Comparison of ENCODE assay signal across 8 cellular contexts in genomic region chr5:178232920-178233429, GRCh38. TPM values are rescaled to one million over a fixed set of nuclear protein-coding genes. Genes with fewer than 3 reads are reported as not detected.
DNase-seq lines count a peak whose midpoint lies in the region; ATAC-seq and TF ChIP-seq lines count a peak whose summit lies in the region.

No MANE protein-coding gene starts in this region.

- intact Hi-C loops in heart left ventricle (cut with DNase I) = loop anchor here in 1 of 10 donors (10.0 kb wide), 1 partner anchor 502 kb away; the partner anchor contains the start of gene ZNF354A
- intact Hi-C loops in left cardiac atrium (cut with DNase I) = no loop called here
- intact Hi-C loops in adrenal gland (cut with DNase I) = no loop called here
- intact Hi-C loops in lower lobe of right lung (cut with DNase I) = no loop called here
- intact Hi-C loops in aorta (cut with DNase I) = no loop called here

- peak in 1 of 5 donors; percentile 22 for DNase-seq in heart left ventricle
- no peak for DNase-seq in left cardiac atrium
- peak in 1 of 7 donors; percentile 53 for DNase-seq in adrenal gland
- peak; percentile 36 for DNase-seq in lower lobe of right lung
- DNase-seq in aorta = peak in 1 of 2 donors; percentile 60
- no peak for DNase-seq in stimulated activated naive CD4-positive, alpha-beta T cell treated with Interleukin-2 at 50 U/mL for 16 hours (lab: John Stamatoyannopoulos, UW)
- no peak for DNase-seq in HUDEP-2 (lab: John Stamatoyannopoulos, UW; ENCODE audit: unreplicated experiment in 76 of 76)

- H3K27ac ChIP-seq in heart left ventricle = peak overlapping the region; percentile 82 to 99 (median 98)
- peak overlapping the region; percentile 75 to 95 (median 92) for H3K27ac ChIP-seq in adrenal gland
- H3K27ac ChIP-seq in lower lobe of right lung = peak overlapping the region; percentile 98
- H3K27ac ChIP-seq in aorta (ENCODE audit: low read depth in 1 of 2, low read length in 2 of 2) = peak overlapping the region; percentile 47 to 65

- H3K4me3 ChIP-seq in heart left ventricle = peak overlapping the region; percentile 59 to 97 (median 73)
- peak overlapping the region in 2 of 4 donors; percentile 64 to 79 for H3K4me3 ChIP-seq in adrenal gland
- peak overlapping the region; percentile 97 for H3K4me3 ChIP-seq in lower lobe of right lung
- H3K4me3 ChIP-seq in aorta (ENCODE audit: low read length in 2 of 2) = peak overlapping the region; percentile 45 to 69

- H3K4me1 ChIP-seq in heart left ventricle (peaks cover 5 to 74% (median 45%) of the 10 kb centered on the region in 12 donors), adrenal gland (replicated peaks in 1 of 2) (peaks cover 25 to 54% of the 10 kb centered on the region in 2 donors), lower lobe of right lung (peaks cover 70% of the 10 kb centered on the region), aorta (ENCODE audit: control insufficient read depth in 1 of 2, insufficient read depth in 2 of 2, low read length in 2 of 2) (peaks cover 0 to 2% of the 10 kb centered on the region in 2 donors)

- TF ChIP-seq CTCF in heart left ventricle (IDR thresholded peaks at IDR 0.05) = no peak
- no peak for TF ChIP-seq CTCF in adrenal gland (IDR thresholded peaks at IDR 0.05)
- no peak for TF ChIP-seq CTCF in lower lobe of right lung (IDR thresholded peaks at IDR 0.05)

- ATAC-seq in heart left ventricle (no peak), left cardiac atrium (no peak), lower lobe of right lung (no peak), aorta (ENCODE audit: low FRiP score) (no peak), GM19397 (IDR thresholded peaks at IDR 0.05; ENCODE audit: unreplicated experiment) (no peak)

- peaks cover 0 to 29% (median 22%) of the 10 kb centered on the region in 9 donors for H3K36me3 ChIP-seq in heart left ventricle
- peaks cover 0 to 23% of the 10 kb centered on the region in 2 donors for H3K36me3 ChIP-seq in adrenal gland (replicated peaks in 1 of 2)
- peaks cover 32% of the 10 kb centered on the region for H3K36me3 ChIP-seq in lower lobe of right lung
- H3K36me3 ChIP-seq in aorta (ENCODE audit: control insufficient read depth in 1 of 2, insufficient read depth in 2 of 2, low read length in 1 of 2) = peaks cover 0 to 6% of the 10 kb centered on the region in 2 donors

- 67 to 78% (median 70%) methylated on average over 10 to 11 of the region's 11 CpGs for WGBS in heart left ventricle, 4 donors
- WGBS in adrenal gland, 4 donors = 66 to 82% (median 70%) methylated on average over 8 to 11 of the region's 11 CpGs
- 70 to 73% methylated on average over 11 of the region's 11 CpGs for WGBS in aorta, 2 donors

- H3K9me3 ChIP-seq in heart left ventricle (no peaks in the 10 kb centered on the region), adrenal gland (replicated peaks in 1 of 3) (no peaks in the 10 kb centered on the region), lower lobe of right lung (no peaks in the 10 kb centered on the region), aorta (ENCODE audit: control insufficient read depth, low read length) (no peaks in the 10 kb centered on the region)

- no peaks in the 10 kb centered on the region for H3K27me3 ChIP-seq in heart left ventricle
- H3K27me3 ChIP-seq in adrenal gland = no peaks in the 10 kb centered on the region
- no peaks in the 10 kb centered on the region for H3K27me3 ChIP-seq in lower lobe of right lung (ENCODE audit: low read depth)
- no peaks in the 10 kb centered on the region for H3K27me3 ChIP-seq in aorta (ENCODE audit: control insufficient read depth in 1 of 2, insufficient read depth in 2 of 2, low read length in 1 of 2)

- TF ChIP-seq POLR2A in heart left ventricle (IDR thresholded peaks at IDR 0.05) = no peak
- TF ChIP-seq POLR2A in adrenal gland (IDR thresholded peaks at IDR 0.05) = no peak

RNA-seq across cellular contexts. Expression of gene PHYKPL, which starts 0.4 kb away (rescaled TPM):
- total RNA-seq in heart left ventricle (10 to 100 TPM; 33.3 to 56.2 (median 38.6) TPM), left cardiac atrium (10 to 100 TPM; 43.6 to 53.5 TPM), adrenal gland (10 to 100 TPM; 15.0 to 93.2 (median 62.4) TPM), lower lobe of right lung (101 TPM), aorta (100 to 1,000 TPM in 1 of 2 donors, 10 to 100 TPM in 1; 88.3 to 164 TPM)
- polyA plus RNA-seq in heart left ventricle (10 to 100 TPM; 21.3 to 41.8 TPM), adrenal gland (100 to 1,000 TPM in 1 of 3 donors, 10 to 100 TPM in 2; 21.2 to 125 (median 89.6) TPM), aorta (10 to 100 TPM; 16.9 to 72.0 TPM)

RNA-seq across cellular contexts. Expression of gene HNRNPAB, which starts 28.6 kb away (rescaled TPM):
- total RNA-seq in heart left ventricle = 100 to 1,000 TPM in 3 of 9 donors, 10 to 100 TPM in 6; 64.2 to 139 (median 85.7) TPM
- 100 to 1,000 TPM; 109 to 150 TPM for polyA plus RNA-seq in heart left ventricle
- 100 to 1,000 TPM in 1 of 2 donors, 10 to 100 TPM in 1; 81.3 to 141 TPM for total RNA-seq in left cardiac atrium
- total RNA-seq in adrenal gland = 100 to 1,000 TPM in 7 of 8 donors, 10 to 100 TPM in 1; 96.3 to 265 (median 117) TPM
- polyA plus RNA-seq in adrenal gland = 100 to 1,000 TPM; 112 to 195 (median 146) TPM
- 102 TPM for total RNA-seq in lower lobe of right lung
- 100 to 1,000 TPM in 1 of 2 donors, 10 to 100 TPM in 1; 84.9 to 112 TPM for total RNA-seq in aorta
- polyA plus RNA-seq in aorta = 10 to 100 TPM; 62.5 to 80.5 TPM

RNA-seq across cellular contexts. Expression of gene GMCL2, which starts 45.8 kb away (rescaled TPM):
- total RNA-seq in heart left ventricle (not detected), left cardiac atrium (not detected), adrenal gland (not detected), lower lobe of right lung (not detected), aorta (not detected)
- polyA plus RNA-seq in heart left ventricle (not detected), adrenal gland (not detected), aorta (not detected)
